1 cellular context compared by ENCODE assay signal in the genomic region with DNA sequence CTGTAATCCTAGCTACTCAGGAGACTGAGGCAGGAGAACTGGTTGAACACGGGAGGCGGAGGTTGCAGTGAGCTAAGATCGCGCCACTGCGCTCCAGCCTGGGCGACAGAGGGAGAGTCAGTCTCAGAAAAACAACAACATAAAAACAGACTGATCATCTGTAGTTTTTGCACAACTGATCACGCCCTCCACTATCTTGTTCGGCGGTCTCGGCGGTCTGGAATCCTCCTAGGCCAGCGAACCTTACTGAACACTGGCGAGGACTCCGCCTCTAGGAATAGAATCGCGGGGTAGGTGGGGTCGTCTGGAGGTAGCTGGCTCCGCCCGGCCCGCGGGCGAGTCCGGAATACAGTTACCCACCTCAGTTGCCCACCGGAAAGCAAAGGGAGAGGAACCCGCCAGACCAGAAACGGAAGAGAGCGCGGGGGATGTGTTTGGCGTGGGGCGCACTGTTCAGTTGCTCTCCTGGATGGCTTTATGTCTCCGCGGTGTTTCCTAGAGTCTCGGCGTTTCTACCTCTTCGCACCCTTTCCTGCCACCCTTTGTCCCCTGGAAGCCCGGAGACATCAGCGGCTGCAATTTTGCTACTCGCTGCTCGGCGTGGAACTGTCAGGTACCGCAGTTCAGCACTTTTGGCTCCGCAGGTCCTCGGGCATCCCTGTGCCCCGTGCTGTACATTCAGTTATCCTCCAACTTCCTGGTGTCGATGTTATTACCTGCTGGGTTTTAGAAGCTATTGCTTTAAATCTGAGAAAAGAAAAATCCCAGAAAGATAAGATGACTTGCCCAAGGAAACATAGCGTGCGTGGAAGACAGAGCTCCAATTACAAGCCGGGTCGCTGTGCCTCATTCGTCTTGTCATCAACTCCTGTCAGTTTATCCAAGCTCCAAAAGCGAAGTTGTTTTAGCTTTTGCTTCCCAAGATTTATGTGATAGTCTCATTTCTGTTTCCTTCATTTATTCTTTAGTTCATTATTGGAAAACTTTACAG.
TF ChIP-seq lines count a peak whose summit lies in the region.

No MANE protein-coding gene starts in this region.

TF ChIP-seq in K562, 482 proteins besides CTCF, POLR2A, EP300 and RAD21 (continued from another document and continues in another):
- TF ChIP-seq, protein P1, sequence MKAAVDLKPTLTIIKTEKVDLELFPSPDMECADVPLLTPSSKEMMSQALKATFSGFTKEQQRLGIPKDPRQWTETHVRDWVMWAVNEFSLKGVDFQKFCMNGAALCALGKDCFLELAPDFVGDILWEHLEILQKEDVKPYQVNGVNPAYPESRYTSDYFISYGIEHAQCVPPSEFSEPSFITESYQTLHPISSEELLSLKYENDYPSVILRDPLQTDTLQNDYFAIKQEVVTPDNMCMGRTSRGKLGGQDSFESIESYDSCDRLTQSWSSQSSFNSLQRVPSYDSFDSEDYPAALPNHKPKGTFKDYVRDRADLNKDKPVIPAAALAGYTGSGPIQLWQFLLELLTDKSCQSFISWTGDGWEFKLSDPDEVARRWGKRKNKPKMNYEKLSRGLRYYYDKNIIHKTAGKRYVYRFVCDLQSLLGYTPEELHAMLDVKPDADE (conservative IDR thresholded peaks at IDR 0.05; ENCODE audit: control insufficient read depth, low read depth, low read length): 0 out of 2 replicates have a peak, but pooled peaks have one; percentile 44
- TF ChIP-seq, protein P2, sequence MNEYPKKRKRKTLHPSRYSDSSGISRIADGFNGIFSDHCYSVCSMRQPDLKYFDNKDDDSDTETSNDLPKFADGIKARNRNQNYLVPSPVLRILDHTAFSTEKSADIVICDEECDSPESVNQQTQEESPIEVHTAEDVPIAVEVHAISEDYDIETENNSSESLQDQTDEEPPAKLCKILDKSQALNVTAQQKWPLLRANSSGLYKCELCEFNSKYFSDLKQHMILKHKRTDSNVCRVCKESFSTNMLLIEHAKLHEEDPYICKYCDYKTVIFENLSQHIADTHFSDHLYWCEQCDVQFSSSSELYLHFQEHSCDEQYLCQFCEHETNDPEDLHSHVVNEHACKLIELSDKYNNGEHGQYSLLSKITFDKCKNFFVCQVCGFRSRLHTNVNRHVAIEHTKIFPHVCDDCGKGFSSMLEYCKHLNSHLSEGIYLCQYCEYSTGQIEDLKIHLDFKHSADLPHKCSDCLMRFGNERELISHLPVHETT (CRISPR knock-in tag; conservative IDR thresholded peaks at IDR 0.05 in 1 of 2, IDR thresholded peaks at IDR 0.05 in 1 of 2): peak in 1 of 2 experiments; percentile 42; a peak in 1 of 4 replicates
- no peak for TF ChIP-seq POLR3G (IDR thresholded peaks at IDR 0.05; ENCODE audit: extremely low read depth, insufficient read length, insufficient replicate concordance)
- TF ChIP-seq KDM1A (IDR thresholded peaks at IDR 0.05): no peak
- no peak for TF ChIP-seq ZNF23 (CRISPR knock-in tag; IDR thresholded peaks at IDR 0.05)
- TF ChIP-seq PRPF4 (IDR thresholded peaks at IDR 0.05; ENCODE audit: insufficient read depth, low read depth, low read length, poor library complexity, severe bottlenecking): no peak
- TF ChIP-seq, protein P3, sequence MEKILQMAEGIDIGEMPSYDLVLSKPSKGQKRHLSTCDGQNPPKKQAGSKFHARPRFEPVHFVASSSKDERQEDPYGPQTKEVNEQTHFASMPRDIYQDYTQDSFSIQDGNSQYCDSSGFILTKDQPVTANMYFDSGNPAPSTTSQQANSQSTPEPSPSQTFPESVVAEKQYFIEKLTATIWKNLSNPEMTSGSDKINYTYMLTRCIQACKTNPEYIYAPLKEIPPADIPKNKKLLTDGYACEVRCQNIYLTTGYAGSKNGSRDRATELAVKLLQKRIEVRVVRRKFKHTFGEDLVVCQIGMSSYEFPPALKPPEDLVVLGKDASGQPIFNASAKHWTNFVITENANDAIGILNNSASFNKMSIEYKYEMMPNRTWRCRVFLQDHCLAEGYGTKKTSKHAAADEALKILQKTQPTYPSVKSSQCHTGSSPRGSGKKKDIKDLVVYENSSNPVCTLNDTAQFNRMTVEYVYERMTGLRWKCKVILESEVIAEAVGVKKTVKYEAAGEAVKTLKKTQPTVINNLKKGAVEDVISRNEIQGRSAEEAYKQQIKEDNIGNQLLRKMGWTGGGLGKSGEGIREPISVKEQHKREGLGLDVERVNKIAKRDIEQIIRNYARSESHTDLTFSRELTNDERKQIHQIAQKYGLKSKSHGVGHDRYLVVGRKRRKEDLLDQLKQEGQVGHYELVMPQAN (IDR thresholded peaks at IDR 0.05; ENCODE audit: borderline replicate concordance): no peak
- no peak for TF ChIP-seq STAG1 (CRISPR knock-in tag; IDR thresholded peaks at IDR 0.05; ENCODE audit: borderline replicate concordance)
- TF ChIP-seq YBX1 (IDR thresholded peaks at IDR 0.05): no peak
- TF ChIP-seq, protein P4, sequence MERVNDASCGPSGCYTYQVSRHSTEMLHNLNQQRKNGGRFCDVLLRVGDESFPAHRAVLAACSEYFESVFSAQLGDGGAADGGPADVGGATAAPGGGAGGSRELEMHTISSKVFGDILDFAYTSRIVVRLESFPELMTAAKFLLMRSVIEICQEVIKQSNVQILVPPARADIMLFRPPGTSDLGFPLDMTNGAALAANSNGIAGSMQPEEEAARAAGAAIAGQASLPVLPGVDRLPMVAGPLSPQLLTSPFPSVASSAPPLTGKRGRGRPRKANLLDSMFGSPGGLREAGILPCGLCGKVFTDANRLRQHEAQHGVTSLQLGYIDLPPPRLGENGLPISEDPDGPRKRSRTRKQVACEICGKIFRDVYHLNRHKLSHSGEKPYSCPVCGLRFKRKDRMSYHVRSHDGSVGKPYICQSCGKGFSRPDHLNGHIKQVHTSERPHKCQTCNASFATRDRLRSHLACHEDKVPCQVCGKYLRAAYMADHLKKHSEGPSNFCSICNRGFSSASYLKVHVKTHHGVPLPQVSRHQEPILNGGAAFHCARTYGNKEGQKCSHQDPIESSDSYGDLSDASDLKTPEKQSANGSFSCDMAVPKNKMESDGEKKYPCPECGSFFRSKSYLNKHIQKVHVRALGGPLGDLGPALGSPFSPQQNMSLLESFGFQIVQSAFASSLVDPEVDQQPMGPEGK (CRISPR knock-in tag; IDR thresholded peaks at IDR 0.05; ENCODE audit: borderline replicate concordance): no peak
- TF ChIP-seq, protein P5, sequence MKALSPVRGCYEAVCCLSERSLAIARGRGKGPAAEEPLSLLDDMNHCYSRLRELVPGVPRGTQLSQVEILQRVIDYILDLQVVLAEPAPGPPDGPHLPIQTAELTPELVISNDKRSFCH (CRISPR knock-in tag; IDR thresholded peaks at IDR 0.05): no peak
- TF ChIP-seq, protein P5 (tag; IDR thresholded peaks at IDR 0.05): no peak
- TF ChIP-seq RBBP5 (IDR thresholded peaks at IDR 0.05; ENCODE audit: borderline replicate concordance, insufficient read depth, low read length, poor library complexity, severe bottlenecking): peak; percentile 68
- no peak for TF ChIP-seq ZNF584 (CRISPR knock-in tag; IDR thresholded peaks at IDR 0.05; ENCODE audit: low read depth)
- TF ChIP-seq COPS2 (conservative IDR thresholded peaks at IDR 0.05): no peak
- no peak for TF ChIP-seq SP2 (IDR thresholded peaks at IDR 0.05; ENCODE audit: extremely low read depth, low read depth, low read length, poor library complexity, severe bottlenecking)
- peak; percentile 82 for TF ChIP-seq POLR2G (IDR thresholded peaks at IDR 0.05; ENCODE audit: low read depth, low read length)
- TF ChIP-seq DMBX1 (CRISPR knock-in tag; IDR thresholded peaks at IDR 0.05; ENCODE audit: borderline replicate concordance): no peak
- TF ChIP-seq, protein P6, sequence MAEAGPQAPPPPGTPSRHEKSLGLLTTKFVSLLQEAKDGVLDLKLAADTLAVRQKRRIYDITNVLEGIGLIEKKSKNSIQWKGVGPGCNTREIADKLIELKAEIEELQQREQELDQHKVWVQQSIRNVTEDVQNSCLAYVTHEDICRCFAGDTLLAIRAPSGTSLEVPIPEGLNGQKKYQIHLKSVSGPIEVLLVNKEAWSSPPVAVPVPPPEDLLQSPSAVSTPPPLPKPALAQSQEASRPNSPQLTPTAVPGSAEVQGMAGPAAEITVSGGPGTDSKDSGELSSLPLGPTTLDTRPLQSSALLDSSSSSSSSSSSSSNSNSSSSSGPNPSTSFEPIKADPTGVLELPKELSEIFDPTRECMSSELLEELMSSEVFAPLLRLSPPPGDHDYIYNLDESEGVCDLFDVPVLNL (CRISPR knock-in tag; IDR thresholded peaks at IDR 0.05; ENCODE audit: low read depth): no peak
- no peak for TF ChIP-seq ZC3H8 (IDR thresholded peaks at IDR 0.05)
- no peak for TF ChIP-seq ZNF134 (CRISPR knock-in tag; conservative IDR thresholded peaks at IDR 0.05)
- TF ChIP-seq PHB (CRISPR knock-in tag; IDR thresholded peaks at IDR 0.05): no peak
- TF ChIP-seq E2F3 (CRISPR knock-in tag; IDR thresholded peaks at IDR 0.05): no peak
- peak; percentile 75 for TF ChIP-seq TAF9B (IDR thresholded peaks at IDR 0.05; ENCODE audit: partially characterized antibody)
- TF ChIP-seq, protein P7, sequence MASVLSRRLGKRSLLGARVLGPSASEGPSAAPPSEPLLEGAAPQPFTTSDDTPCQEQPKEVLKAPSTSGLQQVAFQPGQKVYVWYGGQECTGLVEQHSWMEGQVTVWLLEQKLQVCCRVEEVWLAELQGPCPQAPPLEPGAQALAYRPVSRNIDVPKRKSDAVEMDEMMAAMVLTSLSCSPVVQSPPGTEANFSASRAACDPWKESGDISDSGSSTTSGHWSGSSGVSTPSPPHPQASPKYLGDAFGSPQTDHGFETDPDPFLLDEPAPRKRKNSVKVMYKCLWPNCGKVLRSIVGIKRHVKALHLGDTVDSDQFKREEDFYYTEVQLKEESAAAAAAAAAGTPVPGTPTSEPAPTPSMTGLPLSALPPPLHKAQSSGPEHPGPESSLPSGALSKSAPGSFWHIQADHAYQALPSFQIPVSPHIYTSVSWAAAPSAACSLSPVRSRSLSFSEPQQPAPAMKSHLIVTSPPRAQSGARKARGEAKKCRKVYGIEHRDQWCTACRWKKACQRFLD (CRISPR knock-in tag; IDR thresholded peaks at IDR 0.05): no peak
- TF ChIP-seq, protein P8, sequence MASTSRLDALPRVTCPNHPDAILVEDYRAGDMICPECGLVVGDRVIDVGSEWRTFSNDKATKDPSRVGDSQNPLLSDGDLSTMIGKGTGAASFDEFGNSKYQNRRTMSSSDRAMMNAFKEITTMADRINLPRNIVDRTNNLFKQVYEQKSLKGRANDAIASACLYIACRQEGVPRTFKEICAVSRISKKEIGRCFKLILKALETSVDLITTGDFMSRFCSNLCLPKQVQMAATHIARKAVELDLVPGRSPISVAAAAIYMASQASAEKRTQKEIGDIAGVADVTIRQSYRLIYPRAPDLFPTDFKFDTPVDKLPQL (IDR thresholded peaks at IDR 0.05; ENCODE audit: extremely low read depth, insufficient read length): no peak
- TF ChIP-seq, protein P9, sequence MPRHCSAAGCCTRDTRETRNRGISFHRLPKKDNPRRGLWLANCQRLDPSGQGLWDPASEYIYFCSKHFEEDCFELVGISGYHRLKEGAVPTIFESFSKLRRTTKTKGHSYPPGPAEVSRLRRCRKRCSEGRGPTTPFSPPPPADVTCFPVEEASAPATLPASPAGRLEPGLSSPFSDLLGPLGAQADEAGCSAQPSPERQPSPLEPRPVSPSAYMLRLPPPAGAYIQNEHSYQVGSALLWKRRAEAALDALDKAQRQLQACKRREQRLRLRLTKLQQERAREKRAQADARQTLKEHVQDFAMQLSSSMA (CRISPR knock-in tag; IDR thresholded peaks at IDR 0.05): no peak
- peak; percentile 37 for TF ChIP-seq MEIS2 (IDR thresholded peaks at IDR 0.05; ENCODE audit: partially characterized antibody)
- TF ChIP-seq, protein P10, sequence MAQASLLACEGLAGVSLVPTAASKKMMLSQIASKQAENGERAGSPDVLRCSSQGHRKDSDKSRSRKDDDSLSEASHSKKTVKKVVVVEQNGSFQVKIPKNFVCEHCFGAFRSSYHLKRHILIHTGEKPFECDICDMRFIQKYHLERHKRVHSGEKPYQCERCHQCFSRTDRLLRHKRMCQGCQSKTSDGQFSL (CRISPR knock-in tag; IDR thresholded peaks at IDR 0.05): no peak
- TF ChIP-seq, protein P10 (tag; IDR thresholded peaks at IDR 0.05): no peak
- TF ChIP-seq EHMT2 (IDR thresholded peaks at IDR 0.05): no peak
- TF ChIP-seq, protein P11, sequence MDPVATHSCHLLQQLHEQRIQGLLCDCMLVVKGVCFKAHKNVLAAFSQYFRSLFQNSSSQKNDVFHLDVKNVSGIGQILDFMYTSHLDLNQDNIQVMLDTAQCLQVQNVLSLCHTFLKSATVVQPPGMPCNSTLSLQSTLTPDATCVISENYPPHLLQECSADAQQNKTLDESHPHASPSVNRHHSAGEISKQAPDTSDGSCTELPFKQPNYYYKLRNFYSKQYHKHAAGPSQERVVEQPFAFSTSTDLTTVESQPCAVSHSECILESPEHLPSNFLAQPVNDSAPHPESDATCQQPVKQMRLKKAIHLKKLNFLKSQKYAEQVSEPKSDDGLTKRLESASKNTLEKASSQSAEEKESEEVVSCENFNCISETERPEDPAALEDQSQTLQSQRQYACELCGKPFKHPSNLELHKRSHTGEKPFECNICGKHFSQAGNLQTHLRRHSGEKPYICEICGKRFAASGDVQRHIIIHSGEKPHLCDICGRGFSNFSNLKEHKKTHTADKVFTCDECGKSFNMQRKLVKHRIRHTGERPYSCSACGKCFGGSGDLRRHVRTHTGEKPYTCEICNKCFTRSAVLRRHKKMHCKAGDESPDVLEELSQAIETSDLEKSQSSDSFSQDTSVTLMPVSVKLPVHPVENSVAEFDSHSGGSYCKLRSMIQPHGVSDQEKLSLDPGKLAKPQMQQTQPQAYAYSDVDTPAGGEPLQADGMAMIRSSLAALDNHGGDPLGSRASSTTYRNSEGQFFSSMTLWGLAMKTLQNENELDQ (CRISPR knock-in tag; IDR thresholded peaks at IDR 0.05; ENCODE audit: borderline replicate concordance): 0 out of 2 replicates have a peak, but pooled peaks have one; percentile 41
- peak; percentile 43; the same call in 1 of the 2 replicates for TF ChIP-seq ATF7 (IDR thresholded peaks at IDR 0.05)
- TF ChIP-seq, protein P12, sequence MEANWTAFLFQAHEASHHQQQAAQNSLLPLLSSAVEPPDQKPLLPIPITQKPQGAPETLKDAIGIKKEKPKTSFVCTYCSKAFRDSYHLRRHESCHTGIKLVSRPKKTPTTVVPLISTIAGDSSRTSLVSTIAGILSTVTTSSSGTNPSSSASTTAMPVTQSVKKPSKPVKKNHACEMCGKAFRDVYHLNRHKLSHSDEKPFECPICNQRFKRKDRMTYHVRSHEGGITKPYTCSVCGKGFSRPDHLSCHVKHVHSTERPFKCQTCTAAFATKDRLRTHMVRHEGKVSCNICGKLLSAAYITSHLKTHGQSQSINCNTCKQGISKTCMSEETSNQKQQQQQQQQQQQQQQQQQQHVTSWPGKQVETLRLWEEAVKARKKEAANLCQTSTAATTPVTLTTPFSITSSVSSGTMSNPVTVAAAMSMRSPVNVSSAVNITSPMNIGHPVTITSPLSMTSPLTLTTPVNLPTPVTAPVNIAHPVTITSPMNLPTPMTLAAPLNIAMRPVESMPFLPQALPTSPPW (CRISPR knock-in tag; IDR thresholded peaks at IDR 0.05): peak; percentile 45; the same call in 1 of the 2 replicates
- TF ChIP-seq, protein P13, sequence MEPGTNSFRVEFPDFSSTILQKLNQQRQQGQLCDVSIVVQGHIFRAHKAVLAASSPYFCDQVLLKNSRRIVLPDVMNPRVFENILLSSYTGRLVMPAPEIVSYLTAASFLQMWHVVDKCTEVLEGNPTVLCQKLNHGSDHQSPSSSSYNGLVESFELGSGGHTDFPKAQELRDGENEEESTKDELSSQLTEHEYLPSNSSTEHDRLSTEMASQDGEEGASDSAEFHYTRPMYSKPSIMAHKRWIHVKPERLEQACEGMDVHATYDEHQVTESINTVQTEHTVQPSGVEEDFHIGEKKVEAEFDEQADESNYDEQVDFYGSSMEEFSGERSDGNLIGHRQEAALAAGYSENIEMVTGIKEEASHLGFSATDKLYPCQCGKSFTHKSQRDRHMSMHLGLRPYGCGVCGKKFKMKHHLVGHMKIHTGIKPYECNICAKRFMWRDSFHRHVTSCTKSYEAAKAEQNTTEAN (CRISPR knock-in tag; IDR thresholded peaks at IDR 0.05): no peak
